In genomic region chr3:193711964-193712598, GRCh38 we compare ENCODE assay signal across 1 cellular context.
TF ChIP-seq lines count a peak whose summit lies in the region.

No MANE protein-coding gene starts in this region.

TF ChIP-seq in HepG2, 621 proteins besides CTCF, POLR2A, EP300 and RAD21 (continued from another document and continues in another):
- TF ChIP-seq, protein P1, sequence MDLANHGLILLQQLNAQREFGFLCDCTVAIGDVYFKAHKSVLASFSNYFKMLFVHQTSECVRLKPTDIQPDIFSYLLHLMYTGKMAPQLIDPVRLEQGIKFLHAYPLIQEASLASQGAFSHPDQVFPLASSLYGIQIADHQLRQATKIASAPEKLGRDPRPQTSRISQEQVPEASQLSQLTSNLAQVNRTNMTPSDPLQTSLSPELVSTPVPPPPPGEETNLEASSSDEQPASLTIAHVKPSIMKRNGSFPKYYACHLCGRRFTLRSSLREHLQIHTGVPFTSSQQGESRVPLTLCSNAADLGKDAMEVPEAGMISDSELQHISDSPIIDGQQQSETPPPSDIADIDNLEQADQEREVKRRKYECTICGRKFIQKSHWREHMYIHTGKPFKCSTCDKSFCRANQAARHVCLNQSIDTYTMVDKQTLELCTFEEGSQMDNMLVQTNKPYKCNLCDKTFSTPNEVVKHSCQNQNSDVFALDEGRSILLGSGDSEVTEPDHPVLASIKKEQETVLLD (CRISPR knock-in tag; IDR thresholded peaks at IDR 0.05; ENCODE audit: low read depth): no peak
- TF ChIP-seq NR2F2 (IDR thresholded peaks at IDR 0.05; ENCODE audit: borderline replicate concordance, low read depth): peak; percentile 93
- no peak; the same call in 1 of the 2 replicates for TF ChIP-seq ZNF839 (CRISPR knock-in tag; IDR thresholded peaks at IDR 0.05; ENCODE audit: borderline replicate concordance)
- TF ChIP-seq ZNF331 (CRISPR knock-in tag; IDR thresholded peaks at IDR 0.05): peak; percentile 97
- 0 out of 2 replicates have a peak, but pooled peaks have one; percentile 48 for TF ChIP-seq HOXA9 (CRISPR knock-in tag; IDR thresholded peaks at IDR 0.05; ENCODE audit: borderline replicate concordance)
- peak; percentile 99 for TF ChIP-seq ZNF746 (CRISPR knock-in tag; IDR thresholded peaks at IDR 0.05)
- peak; percentile 79; the same call in 1 of the 2 replicates for TF ChIP-seq ZNF142 (CRISPR knock-in tag; IDR thresholded peaks at IDR 0.05)
- peak; percentile 75; the same call in 1 of the 2 replicates for TF ChIP-seq SMAD1 (CRISPR knock-in tag; IDR thresholded peaks at IDR 0.05; ENCODE audit: borderline replicate concordance, low read depth)
- TF ChIP-seq CENPT (CRISPR knock-in tag; IDR thresholded peaks at IDR 0.05; ENCODE audit: low read depth): no peak
- TF ChIP-seq KLF11 (CRISPR knock-in tag; IDR thresholded peaks at IDR 0.05): 0 out of 2 replicates have a peak, but pooled peaks have one; percentile 72
- peak; percentile 99 for TF ChIP-seq FOXJ3 (CRISPR knock-in tag; IDR thresholded peaks at IDR 0.05; ENCODE audit: borderline replicate concordance)
- peak; percentile 72 for TF ChIP-seq ASH2L (IDR thresholded peaks at IDR 0.05; ENCODE audit: insufficient read length, low read depth, low read length)
- no peak for TF ChIP-seq ZBTB46 (CRISPR knock-in tag; IDR thresholded peaks at IDR 0.05; ENCODE audit: borderline replicate concordance)
- TF ChIP-seq PRDM4 (CRISPR knock-in tag; IDR thresholded peaks at IDR 0.05; ENCODE audit: borderline replicate concordance): no peak
- no peak; the same call in 1 of the 2 replicates for TF ChIP-seq ZNF841 (CRISPR knock-in tag; IDR thresholded peaks at IDR 0.05; ENCODE audit: borderline replicate concordance)
- TF ChIP-seq, protein P2, sequence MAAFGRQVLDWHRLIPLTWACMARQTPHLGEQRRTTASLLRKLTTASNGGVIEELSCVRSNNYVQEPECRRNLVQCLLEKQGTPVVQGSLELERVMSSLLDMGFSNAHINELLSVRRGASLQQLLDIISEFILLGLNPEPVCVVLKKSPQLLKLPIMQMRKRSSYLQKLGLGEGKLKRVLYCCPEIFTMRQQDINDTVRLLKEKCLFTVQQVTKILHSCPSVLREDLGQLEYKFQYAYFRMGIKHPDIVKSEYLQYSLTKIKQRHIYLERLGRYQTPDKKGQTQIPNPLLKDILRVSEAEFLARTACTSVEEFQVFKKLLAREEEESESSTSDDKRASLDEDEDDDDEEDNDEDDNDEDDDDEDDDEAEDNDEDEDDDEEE (CRISPR knock-in tag; IDR thresholded peaks at IDR 0.05): no peak
- TF ChIP-seq LCORL (IDR thresholded peaks at IDR 0.05): peak; percentile 74
- peak; percentile 96 for TF ChIP-seq LCORL (CRISPR knock-in tag; IDR thresholded peaks at IDR 0.05)
- peak; percentile 77; the same call in 1 of the 2 replicates for TF ChIP-seq KLF15 (CRISPR knock-in tag; IDR thresholded peaks at IDR 0.05; ENCODE audit: borderline replicate concordance)
- TF ChIP-seq NR1H2 (CRISPR knock-in tag; IDR thresholded peaks at IDR 0.05; ENCODE audit: borderline replicate concordance, low read depth): peak; percentile 24; the same call in 1 of the 2 replicates
- TF ChIP-seq, protein P3, sequence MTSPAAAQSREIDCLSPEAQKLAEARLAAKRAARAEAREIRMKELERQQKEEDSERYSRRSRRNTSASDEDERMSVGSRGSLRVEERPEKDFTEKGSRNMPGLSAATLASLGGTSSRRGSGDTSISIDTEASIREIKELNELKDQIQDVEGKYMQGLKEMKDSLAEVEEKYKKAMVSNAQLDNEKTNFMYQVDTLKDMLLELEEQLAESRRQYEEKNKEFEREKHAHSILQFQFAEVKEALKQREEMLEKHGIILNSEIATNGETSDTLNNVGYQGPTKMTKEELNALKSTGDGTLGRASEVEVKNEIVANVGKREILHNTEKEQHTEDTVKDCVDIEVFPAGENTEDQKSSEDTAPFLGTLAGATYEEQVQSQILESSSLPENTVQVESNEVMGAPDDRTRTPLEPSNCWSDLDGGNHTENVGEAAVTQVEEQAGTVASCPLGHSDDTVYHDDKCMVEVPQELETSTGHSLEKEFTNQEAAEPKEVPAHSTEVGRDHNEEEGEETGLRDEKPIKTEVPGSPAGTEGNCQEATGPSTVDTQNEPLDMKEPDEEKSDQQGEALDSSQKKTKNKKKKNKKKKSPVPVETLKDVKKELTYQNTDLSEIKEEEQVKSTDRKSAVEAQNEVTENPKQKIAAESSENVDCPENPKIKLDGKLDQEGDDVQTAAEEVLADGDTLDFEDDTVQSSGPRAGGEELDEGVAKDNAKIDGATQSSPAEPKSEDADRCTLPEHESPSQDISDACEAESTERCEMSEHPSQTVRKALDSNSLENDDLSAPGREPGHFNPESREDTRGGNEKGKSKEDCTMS (CRISPR knock-in tag; conservative IDR thresholded peaks at IDR 0.05): peak; percentile 41
- TF ChIP-seq GABPA (IDR thresholded peaks at IDR 0.05; ENCODE audit: low read depth, low read length): no peak
- TF ChIP-seq GABPA (CRISPR knock-in tag; IDR thresholded peaks at IDR 0.05; ENCODE audit: low read depth): peak; percentile 64
- no peak for TF ChIP-seq ADNP (CRISPR knock-in tag; IDR thresholded peaks at IDR 0.05)
- no peak for TF ChIP-seq HCFC1 (IDR thresholded peaks at IDR 0.05; ENCODE audit: low read depth, low read length)
- peak; percentile 96 for TF ChIP-seq FOXP1 (IDR thresholded peaks at IDR 0.05)
- TF ChIP-seq FOXP1 (CRISPR knock-in tag; IDR thresholded peaks at IDR 0.05): peak; percentile 99
- TF ChIP-seq, protein P4, sequence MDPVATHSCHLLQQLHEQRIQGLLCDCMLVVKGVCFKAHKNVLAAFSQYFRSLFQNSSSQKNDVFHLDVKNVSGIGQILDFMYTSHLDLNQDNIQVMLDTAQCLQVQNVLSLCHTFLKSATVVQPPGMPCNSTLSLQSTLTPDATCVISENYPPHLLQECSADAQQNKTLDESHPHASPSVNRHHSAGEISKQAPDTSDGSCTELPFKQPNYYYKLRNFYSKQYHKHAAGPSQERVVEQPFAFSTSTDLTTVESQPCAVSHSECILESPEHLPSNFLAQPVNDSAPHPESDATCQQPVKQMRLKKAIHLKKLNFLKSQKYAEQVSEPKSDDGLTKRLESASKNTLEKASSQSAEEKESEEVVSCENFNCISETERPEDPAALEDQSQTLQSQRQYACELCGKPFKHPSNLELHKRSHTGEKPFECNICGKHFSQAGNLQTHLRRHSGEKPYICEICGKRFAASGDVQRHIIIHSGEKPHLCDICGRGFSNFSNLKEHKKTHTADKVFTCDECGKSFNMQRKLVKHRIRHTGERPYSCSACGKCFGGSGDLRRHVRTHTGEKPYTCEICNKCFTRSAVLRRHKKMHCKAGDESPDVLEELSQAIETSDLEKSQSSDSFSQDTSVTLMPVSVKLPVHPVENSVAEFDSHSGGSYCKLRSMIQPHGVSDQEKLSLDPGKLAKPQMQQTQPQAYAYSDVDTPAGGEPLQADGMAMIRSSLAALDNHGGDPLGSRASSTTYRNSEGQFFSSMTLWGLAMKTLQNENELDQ (CRISPR knock-in tag; IDR thresholded peaks at IDR 0.05; ENCODE audit: borderline replicate concordance): no peak
- TF ChIP-seq, protein P5, sequence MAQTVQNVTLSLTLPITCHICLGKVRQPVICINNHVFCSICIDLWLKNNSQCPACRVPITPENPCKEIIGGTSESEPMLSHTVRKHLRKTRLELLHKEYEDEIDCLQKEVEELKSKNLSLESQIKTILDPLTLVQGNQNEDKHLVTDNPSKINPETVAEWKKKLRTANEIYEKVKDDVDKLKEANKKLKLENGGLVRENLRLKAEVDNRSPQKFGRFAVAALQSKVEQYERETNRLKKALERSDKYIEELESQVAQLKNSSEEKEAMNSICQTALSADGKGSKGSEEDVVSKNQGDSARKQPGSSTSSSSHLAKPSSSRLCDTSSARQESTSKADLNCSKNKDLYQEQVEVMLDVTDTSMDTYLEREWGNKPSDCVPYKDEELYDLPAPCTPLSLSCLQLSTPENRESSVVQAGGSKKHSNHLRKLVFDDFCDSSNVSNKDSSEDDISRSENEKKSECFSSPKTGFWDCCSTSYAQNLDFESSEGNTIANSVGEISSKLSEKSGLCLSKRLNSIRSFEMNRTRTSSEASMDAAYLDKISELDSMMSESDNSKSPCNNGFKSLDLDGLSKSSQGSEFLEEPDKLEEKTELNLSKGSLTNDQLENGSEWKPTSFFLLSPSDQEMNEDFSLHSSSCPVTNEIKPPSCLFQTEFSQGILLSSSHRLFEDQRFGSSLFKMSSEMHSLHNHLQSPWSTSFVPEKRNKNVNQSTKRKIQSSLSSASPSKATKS (CRISPR knock-in tag; IDR thresholded peaks at IDR 0.05): peak; percentile 99; the same call in 1 of the 2 replicates
- no peak; the same call in 1 of the 2 replicates for TF ChIP-seq ZKSCAN1 (IDR thresholded peaks at IDR 0.05; ENCODE audit: low read length)
- TF ChIP-seq ZNF30 (CRISPR knock-in tag; IDR thresholded peaks at IDR 0.05): no peak
- no peak for TF ChIP-seq ATRX (CRISPR knock-in tag; IDR thresholded peaks at IDR 0.05; ENCODE audit: borderline replicate concordance)
- TF ChIP-seq SOX13 (IDR thresholded peaks at IDR 0.05): peak; percentile 99
- TF ChIP-seq SOX13 (CRISPR knock-in tag; conservative IDR thresholded peaks at IDR 0.05 in 1 of 2, IDR thresholded peaks at IDR 0.05 in 1 of 2): peak in 1 of 2 experiments; percentile 100; a peak in 2 of 4 replicates
- TF ChIP-seq ZNF879 (CRISPR knock-in tag; IDR thresholded peaks at IDR 0.05): peak; percentile 68; the same call in 1 of the 2 replicates
- TF ChIP-seq NCOA1 (CRISPR knock-in tag; IDR thresholded peaks at IDR 0.05): peak; percentile 98
- no peak for TF ChIP-seq GLI4 (CRISPR knock-in tag; IDR thresholded peaks at IDR 0.05; ENCODE audit: borderline replicate concordance)
- no peak for TF ChIP-seq FIP1L1 (IDR thresholded peaks at IDR 0.05; ENCODE audit: borderline replicate concordance, insufficient read depth, low read depth, low read length)
